Comparison of ENCODE assay signal across 8 cellular contexts in genomic region chr4:88706574-88706973, GRCh38. TPM values are rescaled to one million over a fixed set of nuclear protein-coding genes. Genes with fewer than 3 reads are reported as not detected.
DNase-seq lines count a peak whose midpoint lies in the region; ATAC-seq and TF ChIP-seq lines count a peak whose summit lies in the region.

No MANE protein-coding gene starts in this region.

- TF ChIP-seq CTCF in OCI-LY3 (IDR thresholded peaks at IDR 0.05; ENCODE audit: low read depth, low read length), result peak; percentile 74
- peak; percentile 70 to 71 for TF ChIP-seq CTCF in fibroblast of lung (conservative IDR thresholded peaks at IDR 0.05 in 1 of 2, IDR thresholded peaks at IDR 0.05 in 1 of 2; ENCODE audit: low read depth in 1 of 2, low read length in 2 of 2)
- peak; percentile 76 for TF ChIP-seq CTCF in osteoblast (IDR thresholded peaks at IDR 0.05; ENCODE audit: extremely low read depth, low read depth, low read length)

- H4K20me1 ChIP-seq in OCI-LY3 (ENCODE audit: insufficient read depth, low read length) (no peaks in the 10 kb centered on the region), fibroblast of lung (ENCODE audit: control insufficient read depth, extremely low read depth, insufficient read depth, low read length) (no peaks in the 10 kb centered on the region), osteoblast (ENCODE audit: insufficient read depth, low read length) (no peaks in the 10 kb centered on the region)

- H2AFZ ChIP-seq in OCI-LY3 (ENCODE audit: low read depth, low read length), result 0 out of 2 replicates have a peak overlapping the region, but pooled peaks have one; percentile 63
- H2AFZ ChIP-seq in fibroblast of lung (ENCODE audit: low read length), result peak overlapping the region; percentile 90
- H2AFZ ChIP-seq in osteoblast (ENCODE audit: low read length), result peak overlapping the region; percentile 83

- no peak overlapping the region for H3K4me3 ChIP-seq in H7 (ENCODE audit: insufficient read depth, low read depth, low read length)
- peak overlapping the region; percentile 28; the same call in 1 of the 2 replicates for H3K4me3 ChIP-seq in OCI-LY3 (ENCODE audit: low read length)
- no peak overlapping the region for H3K4me3 ChIP-seq in fibroblast of lung (replicated peaks in 1 of 4; ENCODE audit: control extremely low read depth in 1 of 4, insufficient read depth in 1 of 4, low read depth in 3 of 4, low read length in 4 of 4)
- H3K4me3 ChIP-seq in osteoblast (ENCODE audit: insufficient read depth, low read length), result no peak overlapping the region

- H3K9me3 ChIP-seq in OCI-LY3 (ENCODE audit: insufficient read depth, low read length), result no peaks in the 10 kb centered on the region
- H3K9me3 ChIP-seq in fibroblast of lung (ENCODE audit: control insufficient read depth, insufficient read depth, low read depth, low read length), result no peaks in the 10 kb centered on the region
- no peaks in the 10 kb centered on the region for H3K9me3 ChIP-seq in osteoblast (ENCODE audit: low read depth, low read length)

- H3K27ac ChIP-seq in OCI-LY3 (ENCODE audit: low read length), result no peak overlapping the region
- peak overlapping the region; percentile 54 for H3K27ac ChIP-seq in fibroblast of lung (ENCODE audit: insufficient read depth, low read length)
- H3K27ac ChIP-seq in osteoblast (ENCODE audit: low read depth, low read length), result peak overlapping the region; percentile 60

- H3K79me2 ChIP-seq in OCI-LY3 (ENCODE audit: low read length) (no peaks in the 10 kb centered on the region), fibroblast of lung (ENCODE audit: control insufficient read depth, insufficient read depth, low read length) (no peaks in the 10 kb centered on the region), osteoblast (ENCODE audit: insufficient read depth, low read length) (no peaks in the 10 kb centered on the region)

- H3K9ac ChIP-seq in OCI-LY3 (ENCODE audit: low read length) (no peak overlapping the region), fibroblast of lung (ENCODE audit: insufficient read depth, low read length) (no peak overlapping the region)

- H3K4me2 ChIP-seq in OCI-LY3 (ENCODE audit: low read length), result peak overlapping the region; percentile 68
- H3K4me2 ChIP-seq in fibroblast of lung (ENCODE audit: extremely low read depth, insufficient read depth, low read length), result peak overlapping the region; percentile 54
- peak overlapping the region; percentile 45 for H3K4me2 ChIP-seq in osteoblast (ENCODE audit: insufficient read depth, low read length)

- no peak for ATAC-seq in GM19328 (IDR thresholded peaks at IDR 0.05; ENCODE audit: unreplicated experiment)
- ATAC-seq in GM21367 (IDR thresholded peaks at IDR 0.05; ENCODE audit: unreplicated experiment), result no peak

- DNase-seq in H7 (peak; percentile 33), fibroblast of lung (ENCODE audit: low read depth in 2 of 2) (peak; percentile 66 to 82), osteoblast (ENCODE audit: insufficient read length, low spot score, missing footprints) (peak; percentile 58)
- no peak for DNase-seq in NK-92 treated with Interleukin-12 subunit alpha and Interleukin-12 subunit beta, amount 100 ng/mL, for 24 hours (lab: John Stamatoyannopoulos, UW)
- no peak for DNase-seq in stimulated activated CD4-positive, alpha-beta T cell treated with anti-CD3 and anti-CD28 coated beads, Interleukin-2, amount 100 ng/mL, for 48 hours

- H3K36me3 ChIP-seq in H7 (replicated peaks; ENCODE audit: control insufficient read depth, insufficient read depth, low read length), result no peaks in the 10 kb centered on the region
- H3K36me3 ChIP-seq in OCI-LY3 (replicated peaks; ENCODE audit: low read depth, low read length), result no peaks in the 10 kb centered on the region
- no peaks in the 10 kb centered on the region for H3K36me3 ChIP-seq in fibroblast of lung (ENCODE audit: control insufficient read depth, insufficient read depth, low read length)
- H3K36me3 ChIP-seq in osteoblast (ENCODE audit: insufficient read depth, low read length), result peaks cover 3% of the 10 kb centered on the region

- H3K27me3 ChIP-seq in H7 (ENCODE audit: control insufficient read depth, insufficient read depth, low read length), result no peaks in the 10 kb centered on the region
- peaks cover 3% of the 10 kb centered on the region; the same call in 1 of the 2 replicates for H3K27me3 ChIP-seq in OCI-LY3 (ENCODE audit: low read depth, low read length)
- H3K27me3 ChIP-seq in fibroblast of lung (ENCODE audit: control insufficient read depth, insufficient read depth, low read length), result no peaks in the 10 kb centered on the region
- no peaks in the 10 kb centered on the region for H3K27me3 ChIP-seq in osteoblast (ENCODE audit: insufficient read depth, low read length)

- peaks cover 33% of the 10 kb centered on the region for H3K4me1 ChIP-seq in OCI-LY3 (ENCODE audit: low read length)
- peaks cover 10% of the 10 kb centered on the region for H3K4me1 ChIP-seq in fibroblast of lung (ENCODE audit: control insufficient read depth, extremely low read depth, insufficient read depth, low read length)
- peaks cover 15% of the 10 kb centered on the region for H3K4me1 ChIP-seq in osteoblast (ENCODE audit: insufficient read depth, low read length)

RNA-seq across cellular contexts. Expression of gene NAP1L5, which starts 8.9 kb away (rescaled TPM):
- 1.3 and 1.8 TPM in 2 replicates for total RNA-seq in H7 (2014; rRNA removed; shearing (Covaris generic))
- total RNA-seq in fibroblast of lung, result 5.9 and 8.9 TPM in 2 replicates
- polyA plus RNA-seq in fibroblast of lung, result 14.1 and 14.8 TPM in 2 replicates
- polyA plus RNA-seq in fibroblast of lung (2012), result 11.9 and 13.3 TPM in 2 replicates
- 0.59 and 1.3 TPM in 2 replicates for polyA minus RNA-seq in fibroblast of lung (ENCODE audit: low replicate concordance)
- total RNA-seq in osteoblast, result 2.9 and 5.1 TPM in 2 replicates

Comparison
In these comparisons a context has a peak if more than half of its experiments do, and no peak if none do; other contexts are left out.
1. DNase-seq: peak in H7 (single experiment), fibroblast of lung (2 of 2) and osteoblast (single experiment); none in NK-92 treated with Interleukin-12 subunit alpha and Interleukin-12 subunit beta, amount 100 ng/mL, for 24 hours (single experiment) and stimulated activated CD4-positive, alpha-beta T cell treated with anti-CD3 and anti-CD28 coated beads, Interleukin-2, amount 100 ng/mL, for 48 hours (0 of 2).
2. Peak in every context shown above with its lines, with median percentiles within 50 percentile points of each other: H2AFZ ChIP-seq, H3K4me2 ChIP-seq and CTCF ChIP-seq.